In genomic region chr13:97235549-97236206, GRCh38 we compare ENCODE assay signal across 9 cellular contexts. TPM values are rescaled to one million over a fixed set of nuclear protein-coding genes. Genes with fewer than 3 reads are reported as not detected.
DNase-seq lines count a peak whose midpoint lies in the region; ATAC-seq and TF ChIP-seq lines count a peak whose summit lies in the region.
"Had no signal": no experiment of that assay in that cellular context is flagged by ENCODE, and none has a peak within 500 bp of the region (broad histone marks: within the 10 kb centered on the region; RNA-seq: fewer than 3 reads in every experiment).

No MANE protein-coding gene starts in this region.

- H3K4me3 ChIP-seq in dorsolateral prefrontal cortex: peak overlapping the region in 54 of 59 donors; percentile 2 to 55 (median 35)
- no peak overlapping the region for H3K4me3 ChIP-seq in lung
- H3K4me3 ChIP-seq in thoracic aorta: peak overlapping the region; percentile 29

- TF ChIP-seq CTCF in dorsolateral prefrontal cortex (IDR thresholded peaks at IDR 0.05 in 54 of 56, conservative IDR thresholded peaks at IDR 0.05 in 2 of 56; ENCODE audit: low read depth in 1 of 56, partially characterized antibody in 56 of 56): no peak
- no peak for TF ChIP-seq CTCF in lung (IDR thresholded peaks at IDR 0.05; ENCODE audit: control extremely low read depth, extremely low read depth)
- TF ChIP-seq CTCF in thoracic aorta (IDR thresholded peaks at IDR 0.05): no peak

- H3K27ac ChIP-seq in dorsolateral prefrontal cortex (peak overlapping the region in 58 of 59 donors; percentile 10 to 99 (median 91)), lung (ENCODE audit: low read depth in 1 of 2, low read length in 1 of 2) (peak overlapping the region; percentile 17 to 86), thoracic aorta (peak overlapping the region in 1 of 2 donors; percentile 4)
- H3K27ac ChIP-seq: KMS-11 had no signal

- H3K27me3 ChIP-seq in dorsolateral prefrontal cortex (no peaks in the 10 kb centered on the region), lung (ENCODE audit: control insufficient read depth, insufficient read depth) (no peaks in the 10 kb centered on the region), thoracic aorta (replicated peaks; ENCODE audit: insufficient read depth) (no peaks in the 10 kb centered on the region)

- WGBS in lung, 2 donors: 66 to 80% methylated on average over 18 of the region's 18 CpGs

- H3K4me1 ChIP-seq in lung (ENCODE audit: control insufficient read depth in 2 of 2, insufficient read depth in 2 of 2, low read length in 2 of 2): peaks cover 34 to 69% of the 10 kb centered on the region in 2 donors
- peaks cover 10 to 69% of the 10 kb centered on the region in 2 donors for H3K4me1 ChIP-seq in thoracic aorta (ENCODE audit: control insufficient read depth in 1 of 2, low read depth in 2 of 2)

- DNase-seq in NCI-H69 (lab: John Stamatoyannopoulos, UW) (peak; percentile 54), dorsolateral prefrontal cortex (peak in 2 of 10 donors; percentile 39 to 50), lung (ENCODE audit: low spot score) (no peak), thoracic aorta (ENCODE audit: low spot score) (no peak), DMS153 (lab: John Stamatoyannopoulos, UW) (no peak)
- DNase-seq in activated effector memory CD4-positive, alpha-beta T cell treated with anti-CD3 and anti-CD28 coated beads, Interleukin-2, amount 50 U/mL, for 16 hours: no peak
- DNase-seq: HCEC 1CT had no signal

- H3K36me3 ChIP-seq in lung (ENCODE audit: control insufficient read depth in 2 of 2, insufficient read depth in 2 of 2, low read length in 2 of 2) (peaks cover 0 to 7% of the 10 kb centered on the region in 2 donors), thoracic aorta (no peaks in the 10 kb centered on the region)

- H3K9me3 ChIP-seq in lung (ENCODE audit: control insufficient read depth in 2 of 2, insufficient read depth in 1 of 2, low read length in 1 of 2): peaks cover 0 to 1% of the 10 kb centered on the region in 2 donors
- no peaks in the 10 kb centered on the region for H3K9me3 ChIP-seq in thoracic aorta

- ATAC-seq in lung (ENCODE audit: insufficient read depth, low FRiP score) (no peak), thoracic aorta (ENCODE audit: insufficient number of reproducible peaks, low FRiP score, low read depth) (no peak), HG03354 (IDR thresholded peaks at IDR 0.05; ENCODE audit: poor library complexity, severe bottlenecking, unreplicated experiment) (no peak)

- intact Hi-C loops in dorsolateral prefrontal cortex (cut with DNase I): no loop called here

RNA-seq across cellular contexts. Expression of gene MBNL2, which starts 13.5 kb away (rescaled TPM):
- 100 to 1,000 TPM in 119 of 120 experiments, 10 to 100 TPM in 1; 96.2 to 275 (median 181) TPM for total RNA-seq in dorsolateral prefrontal cortex
- total RNA-seq in lung: 100 to 1,000 TPM in 1 of 2 donors, 10 to 100 TPM in 1; 59.3 to 108 TPM
- 10 to 100 TPM; 13.3 to 19.3 TPM for polyA plus RNA-seq in lung
- total RNA-seq in thoracic aorta: 10 to 100 TPM; 59.6 to 67.7 TPM
